Comparison of ENCODE assay signal across 1 cellular context in the genomic region with DNA sequence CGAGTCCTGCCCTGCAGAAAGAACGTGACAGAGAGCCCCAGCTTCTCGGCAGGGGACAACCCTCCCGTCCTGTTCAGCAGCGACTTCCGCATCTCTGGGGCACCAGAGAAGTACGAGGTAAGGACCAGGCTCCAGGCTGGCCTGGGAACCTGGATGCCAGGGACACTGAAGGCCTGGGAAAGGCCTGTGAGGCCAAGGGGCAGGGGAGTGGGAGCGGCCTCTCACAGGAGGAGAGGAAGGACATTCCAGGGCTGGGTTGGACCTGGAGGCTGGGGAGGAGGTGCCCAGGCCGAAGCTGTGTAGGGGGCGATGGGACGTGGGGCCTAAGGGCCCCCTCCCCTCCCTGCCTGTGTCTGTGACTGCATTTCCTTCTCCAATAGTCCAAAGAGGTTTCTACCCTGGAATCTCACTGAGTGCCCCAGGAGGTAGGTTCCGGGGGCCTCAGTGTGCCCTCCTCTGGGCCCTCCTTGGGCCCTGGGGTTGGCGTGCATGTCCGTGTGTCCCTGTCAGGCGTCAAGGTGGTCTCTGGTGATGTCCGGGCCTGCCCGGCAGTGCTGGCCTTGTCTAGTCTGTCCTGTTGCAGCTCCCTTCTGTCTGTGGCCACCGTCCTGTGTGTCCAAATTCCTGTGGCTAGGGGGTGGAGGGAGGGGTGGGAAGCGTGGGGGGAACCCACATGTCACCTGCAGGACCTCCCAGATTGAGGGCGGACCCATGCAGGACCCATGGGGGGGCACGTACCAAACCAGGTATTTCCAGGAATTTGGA.
TF ChIP-seq lines count a peak whose summit lies in the region.

No MANE protein-coding gene starts in this region.

TF ChIP-seq in IMR-90, 13 proteins besides CTCF, POLR2A, EP300 and RAD21 (continued from another document):
- TF ChIP-seq, protein P1, sequence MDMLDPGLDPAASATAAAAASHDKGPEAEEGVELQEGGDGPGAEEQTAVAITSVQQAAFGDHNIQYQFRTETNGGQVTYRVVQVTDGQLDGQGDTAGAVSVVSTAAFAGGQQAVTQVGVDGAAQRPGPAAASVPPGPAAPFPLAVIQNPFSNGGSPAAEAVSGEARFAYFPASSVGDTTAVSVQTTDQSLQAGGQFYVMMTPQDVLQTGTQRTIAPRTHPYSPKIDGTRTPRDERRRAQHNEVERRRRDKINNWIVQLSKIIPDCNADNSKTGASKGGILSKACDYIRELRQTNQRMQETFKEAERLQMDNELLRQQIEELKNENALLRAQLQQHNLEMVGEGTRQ (IDR thresholded peaks at IDR 0.05; ENCODE audit: low read depth, low read length), result no peak
- TF ChIP-seq CEBPB (IDR thresholded peaks at IDR 0.05; ENCODE audit: low read depth, low read length), result no peak
- TF ChIP-seq, protein P2, sequence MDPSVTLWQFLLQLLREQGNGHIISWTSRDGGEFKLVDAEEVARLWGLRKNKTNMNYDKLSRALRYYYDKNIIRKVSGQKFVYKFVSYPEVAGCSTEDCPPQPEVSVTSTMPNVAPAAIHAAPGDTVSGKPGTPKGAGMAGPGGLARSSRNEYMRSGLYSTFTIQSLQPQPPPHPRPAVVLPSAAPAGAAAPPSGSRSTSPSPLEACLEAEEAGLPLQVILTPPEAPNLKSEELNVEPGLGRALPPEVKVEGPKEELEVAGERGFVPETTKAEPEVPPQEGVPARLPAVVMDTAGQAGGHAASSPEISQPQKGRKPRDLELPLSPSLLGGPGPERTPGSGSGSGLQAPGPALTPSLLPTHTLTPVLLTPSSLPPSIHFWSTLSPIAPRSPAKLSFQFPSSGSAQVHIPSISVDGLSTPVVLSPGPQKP (IDR thresholded peaks at IDR 0.05; ENCODE audit: borderline replicate concordance, low read depth, low read length), result no peak
- TF ChIP-seq MXI1 (IDR thresholded peaks at IDR 0.05; ENCODE audit: borderline replicate concordance, low read depth, low read length), result no peak
- no peak for TF ChIP-seq NFE2L2 (IDR thresholded peaks at IDR 0.05; ENCODE audit: low read depth, low read length)
- no peak for TF ChIP-seq BHLHE40 (IDR thresholded peaks at IDR 0.05; ENCODE audit: low read depth, low read length)
